Comparison of ENCODE assay signal across 1 cellular context in the genomic region with DNA sequence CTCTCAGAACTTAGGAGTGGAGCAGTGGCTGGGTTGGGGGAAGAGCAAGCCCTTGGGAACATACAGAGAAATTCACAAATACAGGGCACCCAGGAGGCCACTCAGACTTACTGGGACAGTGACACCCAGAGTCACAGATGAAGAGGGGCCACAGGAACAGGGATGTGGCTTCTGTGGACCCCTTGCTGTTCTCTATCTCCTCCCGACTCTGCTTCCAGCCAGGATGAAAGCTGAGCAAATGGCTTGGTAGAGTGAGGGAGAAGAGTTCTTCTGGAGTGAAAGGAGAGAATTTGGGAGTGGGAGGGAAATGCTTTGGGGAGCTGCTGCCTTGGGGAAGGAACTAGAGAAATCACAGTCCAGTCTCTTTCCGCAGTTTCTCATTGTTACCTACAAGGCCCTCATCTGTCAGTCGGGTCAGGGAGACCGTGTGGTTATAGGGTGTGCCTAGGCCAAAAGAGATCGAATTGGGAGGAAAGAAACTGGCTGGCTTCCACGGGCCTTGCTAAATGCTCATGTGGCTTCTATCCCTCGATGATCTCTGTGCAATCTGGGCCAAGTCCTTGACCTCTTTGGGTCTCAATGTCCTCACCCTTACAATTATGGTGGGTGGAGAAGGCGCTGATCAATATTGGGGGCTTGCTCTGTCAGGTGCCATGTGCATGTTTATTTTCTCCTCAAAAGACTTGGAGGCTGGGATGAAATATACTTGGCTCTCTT.
TF ChIP-seq lines count a peak whose summit lies in the region.

No MANE protein-coding gene starts in this region.

TF ChIP-seq in HepG2, 621 proteins besides CTCF, POLR2A, EP300 and RAD21:
- TF ChIP-seq, protein P1, sequence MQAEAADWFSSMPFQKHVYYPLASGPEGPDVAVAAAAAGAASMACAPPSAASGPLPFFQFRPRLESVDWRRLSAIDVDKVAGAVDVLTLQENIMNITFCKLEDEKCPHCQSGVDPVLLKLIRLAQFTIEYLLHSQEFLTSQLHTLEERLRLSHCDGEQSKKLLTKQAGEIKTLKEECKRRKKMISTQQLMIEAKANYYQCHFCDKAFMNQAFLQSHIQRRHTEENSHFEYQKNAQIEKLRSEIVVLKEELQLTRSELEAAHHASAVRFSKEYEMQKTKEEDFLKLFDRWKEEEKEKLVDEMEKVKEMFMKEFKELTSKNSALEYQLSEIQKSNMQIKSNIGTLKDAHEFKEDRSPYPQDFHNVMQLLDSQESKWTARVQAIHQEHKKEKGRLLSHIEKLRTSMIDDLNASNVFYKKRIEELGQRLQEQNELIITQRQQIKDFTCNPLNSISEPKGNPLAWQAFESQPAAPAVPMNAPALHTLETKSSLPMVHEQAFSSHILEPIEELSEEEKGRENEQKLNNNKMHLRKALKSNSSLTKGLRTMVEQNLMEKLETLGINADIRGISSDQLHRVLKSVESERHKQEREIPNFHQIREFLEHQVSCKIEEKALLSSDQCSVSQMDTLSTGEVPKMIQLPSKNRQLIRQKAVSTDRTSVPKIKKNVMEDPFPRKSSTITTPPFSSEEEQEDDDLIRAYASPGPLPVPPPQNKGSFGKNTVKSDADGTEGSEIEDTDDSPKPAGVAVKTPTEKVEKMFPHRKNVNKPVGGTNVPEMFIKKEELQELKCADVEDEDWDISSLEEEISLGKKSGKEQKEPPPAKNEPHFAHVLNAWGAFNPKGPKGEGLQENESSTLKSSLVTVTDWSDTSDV (CRISPR knock-in tag; IDR thresholded peaks at IDR 0.05) = 0 out of 2 replicates have a peak, but pooled peaks have one; percentile 45
- TF ChIP-seq MXD4 (CRISPR knock-in tag; IDR thresholded peaks at IDR 0.05) = no peak
- no peak for TF ChIP-seq ZNF879 (CRISPR knock-in tag; IDR thresholded peaks at IDR 0.05)
TF ChIP-seq in HepG2: peak in this region for 1.
